ENCODE assay signal across 24 cellular contexts in genomic region chr9:27582794-27583193, GRCh38. TPM values are rescaled to one million over a fixed set of nuclear protein-coding genes. Genes with fewer than 3 reads are reported as not detected.
"Had no signal": no experiment of that assay in that cellular context is flagged by ENCODE, and none has a peak within 500 bp of the region (broad histone marks: within the 10 kb centered on the region; RNA-seq: fewer than 3 reads in every experiment).

No MANE protein-coding gene starts in this region.

- H3K4me3 ChIP-seq: SJSA1, SK-N-MC had no signal

- H3K9me3 ChIP-seq: SJSA1 had no signal

- H3K27ac ChIP-seq: KMS-11, SJSA1, SK-N-MC had no signal

- H3K36me3 ChIP-seq: SJSA1 had no signal

- H3K27me3 ChIP-seq: SJSA1 had no signal

- H3K9ac ChIP-seq: KMS-11 had no signal

- H3K4me1 ChIP-seq: SJSA1 had no signal

- DNase-seq: IMR-90, Kasumi-1, MM.1S, NCI-H1092 treated with DMSO at 0.1 percent for 48 hours, NCI-H1436, NCI-H187, NCI-H2029, NCI-H2081 treated with DMSO at 0.1 percent for 48 hours, NCI-H2171, NCI-H226, NCI-H446, NCI-H510A, NCI-H524 treated with DMSO at 0.1 percent for 48 hours, NCI-H69, NCI-H774, Right ventricle myocardium superior, RPMI8226, SIG-M5 had no signal

- H3K4me2 ChIP-seq: KMS-11 had no signal

- FAIRE-seq: RCC 7860 had no signal

RNA-seq across cellular contexts. Expression of gene MOB3B, which starts 53.2 kb away (rescaled TPM):
- total RNA-seq: SJSA1 had no signal

RNA-seq across cellular contexts. Expression of gene IFNK, which starts 58.7 kb away (rescaled TPM):
- total RNA-seq: HT-29, IMR-90, M059J, Right ventricle myocardium superior, SJSA1 had no signal
- polyA plus RNA-seq: IMR-90 had no signal
